ENCODE assay signal across 8 cellular contexts in the genomic region with DNA sequence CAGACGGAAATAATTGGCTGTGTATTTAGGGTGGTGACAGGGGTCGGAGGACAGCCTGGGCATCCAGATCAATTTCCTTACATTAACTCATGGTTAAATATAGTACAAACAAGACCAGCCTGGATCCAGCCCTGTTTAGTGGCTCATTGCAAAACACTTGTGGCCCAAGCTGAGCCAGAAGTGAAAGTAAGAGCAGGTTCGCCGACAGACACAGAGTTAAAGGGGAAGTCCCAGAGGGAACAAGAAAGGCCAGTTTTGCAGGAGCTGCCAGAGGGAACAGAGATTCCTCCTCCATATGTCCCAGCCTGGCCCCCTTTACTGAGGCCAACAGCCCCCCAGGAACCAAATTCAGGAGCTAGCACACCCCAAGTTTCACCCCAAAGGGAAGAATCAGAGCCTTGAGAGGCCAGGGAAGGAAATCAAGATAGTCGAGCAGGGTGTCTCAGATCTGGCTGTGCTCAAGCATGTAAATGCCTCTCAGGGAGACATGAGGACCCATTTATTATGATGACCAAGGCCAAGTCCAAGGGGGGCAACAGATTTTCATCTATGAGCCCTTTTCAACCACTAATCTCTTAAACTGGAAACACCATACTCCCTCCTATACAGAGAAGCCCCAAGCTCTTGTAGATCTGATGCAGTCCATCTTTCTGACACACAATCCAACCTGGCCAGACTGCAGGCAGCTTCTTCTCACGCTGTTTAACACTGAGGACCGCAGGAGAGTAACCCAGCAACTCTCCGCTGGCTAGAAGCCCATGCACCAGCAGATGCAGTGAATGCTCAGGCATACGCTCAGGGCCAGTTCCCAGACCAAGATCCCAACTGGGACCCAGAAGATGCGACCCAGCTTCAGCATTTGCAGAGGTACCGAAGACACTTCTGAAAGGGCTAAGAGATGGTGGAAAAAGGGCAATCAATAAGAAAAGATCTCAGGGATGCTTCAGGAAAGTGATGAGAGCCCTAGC. TPM values are rescaled to one million over a fixed set of nuclear protein-coding genes. Genes with fewer than 3 reads are reported as not detected.
DNase-seq lines count a peak whose midpoint lies in the region; ATAC-seq and TF ChIP-seq lines count a peak whose summit lies in the region.

No MANE protein-coding gene starts in this region.

- H3K9me3 ChIP-seq in transverse colon = no peaks in the 10 kb centered on the region

- no peaks in the 10 kb centered on the region for H3K9me3 Mint-ChIP-seq in central memory CD8-positive, alpha-beta T cell

- ATAC-seq in GM18508 (IDR thresholded peaks at IDR 0.05; ENCODE audit: insufficient read depth, unreplicated experiment) = peak; percentile 81
- peak; percentile 97 for ATAC-seq in HG02973 (IDR thresholded peaks at IDR 0.05; ENCODE audit: unreplicated experiment)
- ATAC-seq in central memory CD8-positive, alpha-beta T cell (replicated peaks; ENCODE audit: extremely low read depth, poor library complexity, severe bottlenecking) = peak; percentile 74

- no peak for TF ChIP-seq CTCF in AG04449 (IDR thresholded peaks at IDR 0.05; ENCODE audit: insufficient read depth, low read length, missing control alignments)
- TF ChIP-seq CTCF in transverse colon (IDR thresholded peaks at IDR 0.05) = no peak

- WGBS in transverse colon (ENCODE audit: low coverage in 1 of 2), 2 donors = 15 to 39% methylated on average over 2 to 11 of the region's 11 CpGs

- H3K36me3 Mint-ChIP-seq in central memory CD8-positive, alpha-beta T cell (ENCODE audit: insufficient read depth) = peaks cover 4% of the 10 kb centered on the region

- CTCF ChIA-PET in AG04449 (lab: Yijun Ruan, JAX) = interaction anchor here (0.6 to 3.0 kb wide), 12 partner anchors 9 to 876 kb away, joined by 3 to 76 read pairs (median 4); no protein-coding TSS in a partner anchor

- H3K27me3 ChIP-seq in transverse colon = no peaks in the 10 kb centered on the region

- no peak for TF ChIP-seq EP300 in transverse colon (IDR thresholded peaks at IDR 0.05; ENCODE audit: low read depth)

- intact Hi-C loops in transverse colon (cut with DNase I; ENCODE audit: low total_unique reads) = no loop called here

- peak overlapping the region; percentile 24 for H3K4me3 ChIP-seq in AG04449 (ENCODE audit: low read depth, low read length)
- H3K4me3 ChIP-seq in transverse colon = peak overlapping the region in 2 of 4 donors; percentile 17 to 43

- POLR2A ChIA-PET in AG04449 (lab: Yijun Ruan, JAX) = no interaction called here

- no peak for DNase-seq in AG04449 (ENCODE audit: low read depth, low spot score)
- peak; percentile 82 for DNase-seq in OCI-M1 (lab: John Stamatoyannopoulos, UW)
- no peak for DNase-seq in central memory CD8-positive, alpha-beta T cell (ENCODE audit: low spot score in 2 of 2)
- peak; percentile 73 for DNase-seq in mucosa of gallbladder (ENCODE audit: low spot score)
- DNase-seq in transverse colon = peak; percentile 81
- DNase-seq in NCI-H1092 (lab: John Stamatoyannopoulos, UW) = no peak

- peak overlapping the region; percentile 84 for H3K27ac Mint-ChIP-seq in central memory CD8-positive, alpha-beta T cell (ENCODE audit: low read depth)

- in situ Hi-C loops in transverse colon (cut with MboI; ENCODE audit: low pct_ligation_motif_present in 1 of 4, low pct_unique_long_range_greater_than_20kb in 1 of 4, low sequenced_read_pairs in 3 of 4) = loop anchor here in 3 of 4 donors (5.0 to 10.0 kb wide), 2 partner anchors 140 to 142 kb away; no protein-coding TSS in a partner anchor

- H3K4me1 Mint-ChIP-seq in central memory CD8-positive, alpha-beta T cell = peaks cover 22% of the 10 kb centered on the region

- peaks cover 18 to 28% (median 19%) of the 10 kb centered on the region in 4 donors for H3K4me1 ChIP-seq in transverse colon

- TF ChIP-seq POLR2A in transverse colon (IDR thresholded peaks at IDR 0.05) = no peak

- H3K4me3 Mint-ChIP-seq in central memory CD8-positive, alpha-beta T cell = peak overlapping the region; percentile 74

- H3K36me3 ChIP-seq in transverse colon = no peaks in the 10 kb centered on the region

- H3K27me3 Mint-ChIP-seq in central memory CD8-positive, alpha-beta T cell = no peaks in the 10 kb centered on the region

- H3K27ac ChIP-seq in transverse colon = peak overlapping the region; percentile 72 to 82 (median 78)

RNA-seq across cellular contexts. Expression of gene ADCK2, which starts 15.9 kb away (rescaled TPM):
- 22.4 TPM for total RNA-seq in mucosa of gallbladder
- total RNA-seq in transverse colon = 10 to 100 TPM; 31.6 to 43.8 (median 37.4) TPM

RNA-seq across cellular contexts. Expression of gene DENND2A, which starts 16.2 kb away (rescaled TPM):
- total RNA-seq in mucosa of gallbladder (14.0 TPM), transverse colon (10 to 100 TPM in 1 of 4 donors, 1 to 10 TPM in 3; 4.1 to 19.9 (median 7.1) TPM)

RNA-seq across cellular contexts. Expression of gene NDUFB2, which starts 39.7 kb away (rescaled TPM):
- total RNA-seq in mucosa of gallbladder (224 TPM), transverse colon (100 to 1,000 TPM in 3 of 4 donors, 10 to 100 TPM in 1; 69.9 to 284 (median 230) TPM)

Comparison
In these comparisons a context has a peak if more than half of its experiments do, and no peak if none do; other contexts are left out.
1. DNase-seq: peak in OCI-M1 (single experiment), mucosa of gallbladder (single experiment) and transverse colon (single experiment); none in AG04449 (single experiment), central memory CD8-positive, alpha-beta T cell (0 of 2) and NCI-H1092 (single experiment).
2. Peak in every context shown above with its lines, with median percentiles within 50 percentile points of each other: ATAC-seq.